ENCODE assay signal across 1 cellular context in the genomic region with DNA sequence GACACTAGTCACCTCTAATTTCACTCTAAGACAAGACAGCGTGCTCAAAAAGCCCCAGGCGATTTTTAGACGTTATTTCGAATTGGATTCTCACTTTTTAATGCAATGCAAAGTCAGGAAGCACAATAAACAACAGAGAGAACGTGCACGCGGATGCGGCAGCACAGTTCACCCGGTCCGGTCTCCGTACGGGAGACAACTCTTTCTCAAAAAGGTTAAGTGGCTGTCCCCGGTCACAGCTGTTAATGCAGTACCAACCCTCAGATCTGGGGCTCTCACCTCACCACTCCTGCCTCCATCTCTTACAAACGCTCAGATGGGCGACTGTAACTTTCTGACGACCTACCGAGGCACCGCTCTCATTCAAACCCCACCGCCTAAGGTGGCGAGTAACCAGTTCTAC.
TF ChIP-seq lines count a peak whose summit lies in the region.

No MANE protein-coding gene starts in this region.

TF ChIP-seq in K562, 482 proteins besides CTCF, POLR2A, EP300 and RAD21 (continued from another document):
- TF ChIP-seq CTCFL (IDR thresholded peaks at IDR 0.05; ENCODE audit: borderline replicate concordance, insufficient read depth, low read depth, low read length, poor library complexity, severe bottlenecking) (no peak), C11orf30 (IDR thresholded peaks at IDR 0.05; ENCODE audit: low read depth) (no peak), ARID1B (IDR thresholded peaks at IDR 0.05) (no peak), NBN (IDR thresholded peaks at IDR 0.05; ENCODE audit: low read depth) (no peak), DMBX1 (CRISPR knock-in tag; IDR thresholded peaks at IDR 0.05; ENCODE audit: borderline replicate concordance) (no peak), GTF2A2 (tag; IDR thresholded peaks at IDR 0.05) (no peak), ZNF696 (CRISPR knock-in tag; conservative IDR thresholded peaks at IDR 0.05) (no peak), HNRNPK (IDR thresholded peaks at IDR 0.05; ENCODE audit: low read depth, low read length, poor library complexity, severe bottlenecking) (no peak), KDM5B (IDR thresholded peaks at IDR 0.05; ENCODE audit: insufficient replicate concordance, low read depth, low read length) (no peak), ZNF639 (CRISPR knock-in tag; conservative IDR thresholded peaks at IDR 0.05 in 1 of 2, IDR thresholded peaks at IDR 0.05 in 1 of 2) (no peak), ZNF398 (CRISPR knock-in tag; IDR thresholded peaks at IDR 0.05) (no peak), MLX (CRISPR knock-in tag; conservative IDR thresholded peaks at IDR 0.05) (no peak), BRCA1 (IDR thresholded peaks at IDR 0.05) (no peak), BRCA1 (CRISPR knock-in tag; IDR thresholded peaks at IDR 0.05) (no peak), ID3 (CRISPR knock-in tag; IDR thresholded peaks at IDR 0.05) (no peak), ID3 (tag; IDR thresholded peaks at IDR 0.05) (no peak), GTF2E2 (tag; IDR thresholded peaks at IDR 0.05) (no peak), NR1H2 (CRISPR knock-in tag; IDR thresholded peaks at IDR 0.05) (no peak)
- TF ChIP-seq, protein P1, sequence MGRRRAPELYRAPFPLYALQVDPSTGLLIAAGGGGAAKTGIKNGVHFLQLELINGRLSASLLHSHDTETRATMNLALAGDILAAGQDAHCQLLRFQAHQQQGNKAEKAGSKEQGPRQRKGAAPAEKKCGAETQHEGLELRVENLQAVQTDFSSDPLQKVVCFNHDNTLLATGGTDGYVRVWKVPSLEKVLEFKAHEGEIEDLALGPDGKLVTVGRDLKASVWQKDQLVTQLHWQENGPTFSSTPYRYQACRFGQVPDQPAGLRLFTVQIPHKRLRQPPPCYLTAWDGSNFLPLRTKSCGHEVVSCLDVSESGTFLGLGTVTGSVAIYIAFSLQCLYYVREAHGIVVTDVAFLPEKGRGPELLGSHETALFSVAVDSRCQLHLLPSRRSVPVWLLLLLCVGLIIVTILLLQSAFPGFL (CRISPR knock-in tag; IDR thresholded peaks at IDR 0.05): 0 out of 2 replicates have a peak, but pooled peaks have one; percentile 37
